Comparison of ENCODE assay signal across 6 cellular contexts in genomic region chr1:158430163-158430562, GRCh38. TPM values are rescaled to one million over a fixed set of nuclear protein-coding genes. Genes with fewer than 3 reads are reported as not detected.
"Had no signal": no experiment of that assay in that cellular context is flagged by ENCODE, and none has a peak within 500 bp of the region (broad histone marks: within the 10 kb centered on the region; RNA-seq: fewer than 3 reads in every experiment).

No MANE protein-coding gene starts in this region.

RNA-seq across cellular contexts. Expression of gene OR10K2, which starts 4.1 kb away (rescaled TPM):
- polyA plus RNA-seq: cardiac muscle cell, endothelial cell of umbilical vein, esophagus, fibroblast of lung, heart right ventricle, hepatocyte had no signal

RNA-seq across cellular contexts. Expression of gene OR10T2, which starts 30.9 kb away (rescaled TPM):
- polyA plus RNA-seq: cardiac muscle cell, endothelial cell of umbilical vein, esophagus, fibroblast of lung, heart right ventricle, hepatocyte had no signal

RNA-seq across cellular contexts. Expression of gene OR10K1, which starts 31.5 kb away (rescaled TPM):
- polyA plus RNA-seq: cardiac muscle cell, endothelial cell of umbilical vein, esophagus, fibroblast of lung, heart right ventricle, hepatocyte had no signal

RNA-seq across cellular contexts. Expression of gene OR10R2, which starts 41.9 kb away (rescaled TPM):
- polyA plus RNA-seq: cardiac muscle cell, endothelial cell of umbilical vein, esophagus, fibroblast of lung, heart right ventricle, hepatocyte had no signal
